ENCODE assay signal across 10 cellular contexts in the genomic region with DNA sequence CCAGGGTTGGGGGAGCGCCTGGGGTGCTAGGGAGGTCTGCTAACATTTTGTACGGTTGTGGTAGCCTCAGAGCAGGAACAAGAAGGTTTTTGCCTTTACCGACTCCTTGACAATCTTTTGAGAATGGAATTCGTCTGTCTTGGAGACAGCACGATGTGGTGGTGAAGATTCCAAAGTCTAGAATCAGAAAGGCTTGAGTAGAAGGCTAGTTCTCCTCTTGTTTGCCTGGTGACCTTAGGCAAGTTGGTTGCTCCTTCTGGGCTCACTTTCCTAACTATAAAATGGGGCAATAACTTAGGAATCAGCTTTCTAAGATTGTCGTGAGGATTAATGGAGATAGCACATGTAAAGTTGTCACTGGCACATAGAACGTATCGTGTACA. TPM values are rescaled to one million over a fixed set of nuclear protein-coding genes. Genes with fewer than 3 reads are reported as not detected.
DNase-seq lines count a peak whose midpoint lies in the region; ATAC-seq and TF ChIP-seq lines count a peak whose summit lies in the region.
"Had no signal": no experiment of that assay in that cellular context is flagged by ENCODE, and none has a peak within 500 bp of the region (broad histone marks: within the 10 kb centered on the region; RNA-seq: fewer than 3 reads in every experiment).

No MANE protein-coding gene starts in this region.

- H3K27me3 ChIP-seq in Caco-2 (replicated peaks; ENCODE audit: control insufficient read depth, insufficient read depth, low read length) (no peaks in the 10 kb centered on the region), iPS-15b (ENCODE audit: control insufficient read depth, insufficient read depth, low read length) (peaks cover 26% of the 10 kb centered on the region), rectal smooth muscle tissue (ENCODE audit: control insufficient read depth, insufficient read depth, low read length) (no peaks in the 10 kb centered on the region)

- no peaks in the 10 kb centered on the region for H3K9me3 ChIP-seq in Caco-2
- H3K9me3 ChIP-seq in T-helper 17 cell (ENCODE audit: control insufficient read depth, low read length, poor library complexity, severe bottlenecking) = no peaks in the 10 kb centered on the region
- no peaks in the 10 kb centered on the region for H3K9me3 ChIP-seq in iPS-15b (ENCODE audit: control insufficient read depth, insufficient read depth, low read length)

- peaks cover 17% of the 10 kb centered on the region for H3K4me1 ChIP-seq in Caco-2
- H3K4me1 ChIP-seq in iPS-15b (ENCODE audit: control insufficient read depth, insufficient read depth, low read length) = peaks cover 3% of the 10 kb centered on the region
- H3K4me1 ChIP-seq in rectal smooth muscle tissue (ENCODE audit: control insufficient read depth, insufficient read depth, low read length) = no peaks in the 10 kb centered on the region

- H3K9me3 Mint-ChIP-seq in Caco-2 (ENCODE audit: unreplicated experiment) = no peaks in the 10 kb centered on the region

- H3K36me3 Mint-ChIP-seq in Caco-2 (ENCODE audit: insufficient read depth, unreplicated experiment) (peaks cover 5% of the 10 kb centered on the region), T-helper 17 cell (ENCODE audit: low read depth) (peaks cover 8% of the 10 kb centered on the region)

- H3K27ac Mint-ChIP-seq in Caco-2 (ENCODE audit: unreplicated experiment) (peak overlapping the region; percentile 96), T-helper 17 cell (no peak overlapping the region)

- TF ChIP-seq CTCF in Caco-2 (IDR thresholded peaks at IDR 0.05; ENCODE audit: insufficient read depth in 1 of 2, low read depth in 1 of 2, low read length in 1 of 2, severe bottlenecking in 1 of 2, unreplicated experiment in 1 of 2) = no peak

- no TSS peak for BruUV-seq in Caco-2 (replicated peaks; lab: Mats Ljungman, UMichigan)

- ATAC-seq in T-helper 17 cell (no peak), HG02884 (IDR thresholded peaks at IDR 0.05; ENCODE audit: unreplicated experiment) (no peak)

- intact Hi-C loops in Caco-2 (cut with micrococcal nuclease; ENCODE audit: unreplicated experiment) = no loop called here

- H3K4me3 ChIP-seq in Caco-2 (ENCODE audit: low read depth, low read length) = peak overlapping the region; percentile 51
- peak overlapping the region; percentile 70 for H3K4me3 ChIP-seq in iPS-15b (ENCODE audit: low read depth, low read length)
- H3K4me3 ChIP-seq in rectal smooth muscle tissue (ENCODE audit: low read length) = peak overlapping the region; percentile 78

- H3K36me3 ChIP-seq in Caco-2 (ENCODE audit: control insufficient read depth, insufficient read depth, low read length) (no peaks in the 10 kb centered on the region), iPS-15b (ENCODE audit: control insufficient read depth, insufficient read depth, low read length) (no peaks in the 10 kb centered on the region), rectal smooth muscle tissue (ENCODE audit: control insufficient read depth, insufficient read depth, low read length) (no peaks in the 10 kb centered on the region)

- H3K4me1 Mint-ChIP-seq in Caco-2 (ENCODE audit: low read depth, unreplicated experiment) = no peaks in the 10 kb centered on the region
- peaks cover 6% of the 10 kb centered on the region for H3K4me1 Mint-ChIP-seq in T-helper 17 cell

- CTCF ChIA-PET in Caco-2 (lab: Charles Lee) = interaction anchor here (2.7 kb wide), 1 partner anchor 125 kb away, joined by 12 read pairs; no protein-coding TSS in a partner anchor

- H3K27me3 Mint-ChIP-seq in Caco-2 (ENCODE audit: insufficient read depth, unreplicated experiment) (no peaks in the 10 kb centered on the region), T-helper 17 cell (peaks cover 75% of the 10 kb centered on the region)

- no peak for DNase-seq in Caco-2
- no peak for DNase-seq in T-helper 17 cell
- no peak for DNase-seq in islet precursor cell
- no peak for DNase-seq in DMS114 treated with DMSO at 0.1 percent for 48 hours (lab: John Stamatoyannopoulos, UW; ENCODE audit: unreplicated experiment)
- no peak for DNase-seq in HuH-7 (ENCODE audit: low spot score)
- DNase-seq: Kasumi-1; stimulated activated naive CD4-positive, alpha-beta T cell treated with Interleukin-2 at 50 U/mL for 16 hours had no signal

- POLR2A ChIA-PET in Caco-2 (lab: Charles Lee) = no interaction called here

- H3K4me3 Mint-ChIP-seq in Caco-2 (ENCODE audit: unreplicated experiment) = no peak overlapping the region
- peak overlapping the region; percentile 87 for H3K4me3 Mint-ChIP-seq in T-helper 17 cell

- H3K9ac ChIP-seq in iPS-15b (ENCODE audit: low read depth, low read length) (no peak overlapping the region), rectal smooth muscle tissue (ENCODE audit: low read length) (no peak overlapping the region)

- H3K27ac ChIP-seq in rectal smooth muscle tissue (ENCODE audit: low read depth, low read length) = no peak overlapping the region

RNA-seq across cellular contexts. Expression of gene FAM47E, which starts 0.7 kb away (rescaled TPM):
- total RNA-seq in Caco-2 (2022) (6.3 and 6.6 TPM in 2 replicates), T-helper 17 cell (under 1 TPM in 1 of 2 donors, not detected in 1; 0.72 TPM)

RNA-seq across cellular contexts. Expression of gene SCARB2, which starts 38.6 kb away (rescaled TPM):
- total RNA-seq in Caco-2 (2022) (148 and 150 TPM in 2 replicates), T-helper 17 cell (10 to 100 TPM; 27.5 to 28.6 TPM)

RNA-seq across cellular contexts. Expression of gene STBD1, which starts 54.3 kb away (rescaled TPM):
- 3.8 and 4.2 TPM in 2 replicates for total RNA-seq in Caco-2 (2022)
- total RNA-seq in T-helper 17 cell = under 1 TPM; 0.15 to 0.16 TPM
